Comparison of ENCODE assay signal across 13 cellular contexts in the genomic region with DNA sequence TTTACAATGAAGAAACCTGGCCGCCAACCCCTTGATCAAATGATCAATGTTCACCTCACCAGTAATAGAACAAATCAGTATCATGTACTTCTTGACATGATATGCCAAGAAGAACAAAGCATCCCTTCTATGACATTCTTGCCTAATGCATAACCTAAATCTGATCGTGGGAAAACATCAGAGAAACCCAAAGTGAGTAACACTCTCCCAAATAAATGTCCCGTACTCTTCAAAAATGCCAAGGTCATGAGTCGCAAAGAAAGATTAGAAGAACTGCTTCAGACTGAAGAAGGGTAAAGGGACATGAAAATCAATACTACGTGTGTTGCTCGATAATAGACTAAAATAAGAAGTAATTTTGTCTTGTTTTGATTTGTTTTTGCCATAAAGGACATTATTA.
"Had no signal": no experiment of that assay in that cellular context is flagged by ENCODE, and none has a peak within 500 bp of the region (broad histone marks: within the 10 kb centered on the region; RNA-seq: fewer than 3 reads in every experiment).

No MANE protein-coding gene starts in this region.

- DNase-seq: activated CD4-positive, alpha-beta T cell treated with anti-CD3 and anti-CD28 coated beads, Interleukin-2, amount 50 U/mL, for 1 hour; activated CD8-positive, alpha-beta memory T cell treated with anti-CD3 and anti-CD28 coated beads for 24 hours; activated gamma-delta T cell treated with Interleukin-2 at 50 U/mL for 16 hours; activated naive CD8-positive, alpha-beta T cell treated with anti-CD3 and anti-CD28 coated beads for 36 hours; anterior cingulate cortex; dorsolateral prefrontal cortex; erythroblast; right cardiac atrium; small intestine; stimulated activated CD4-positive, alpha-beta T cell treated with anti-CD3 and anti-CD28 coated beads, Interleukin-4, amount 100 ng/mL, for 24 hours; stimulated activated naive CD4-positive, alpha-beta T cell; substantia nigra; transverse colon had no signal

- ATAC-seq: right cardiac atrium had no signal

- FAIRE-seq: small intestine had no signal
